In the genomic region with DNA sequence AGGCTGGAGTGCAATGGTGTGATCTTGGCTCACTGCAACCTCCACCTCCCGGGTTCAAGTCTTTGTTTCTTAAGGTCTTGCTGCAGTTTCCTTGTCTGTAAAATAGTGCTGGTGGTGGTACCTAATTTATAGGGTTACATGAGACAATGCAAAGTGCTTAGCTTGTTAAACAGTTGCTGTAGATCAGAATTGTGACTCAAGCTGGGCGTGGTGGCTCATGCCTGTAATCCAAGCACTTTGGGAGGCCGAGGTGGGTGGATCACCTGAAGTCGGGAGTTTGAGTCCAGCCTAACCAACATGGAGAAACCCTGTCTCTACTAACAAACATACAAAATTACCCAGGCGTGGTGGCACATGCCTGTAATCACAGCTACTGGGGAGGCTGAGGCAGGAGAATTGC, we compare ENCODE assay signal across 1 cellular context.
TF ChIP-seq lines count a peak whose summit lies in the region.
"Not testable (repeated sequence)": the region's sequence is repeated elsewhere in the genome, so short reads cannot be mapped to it uniquely, and the experiment has no call there.

No MANE protein-coding gene starts in this region.

TF ChIP-seq in A549, 52 proteins besides CTCF, POLR2A, EP300 and RAD21:
- not testable (repeated sequence) for TF ChIP-seq FOSL2 (IDR thresholded peaks at IDR 0.05)
- TF ChIP-seq FOSL2 (CRISPR knock-in tag; IDR thresholded peaks at IDR 0.05) (0 out of 2 replicates have a peak, but pooled peaks have one; percentile 5), MAFK (IDR thresholded peaks at IDR 0.05; ENCODE audit: partially characterized antibody) (peak; percentile 12)
